In the genomic region with DNA sequence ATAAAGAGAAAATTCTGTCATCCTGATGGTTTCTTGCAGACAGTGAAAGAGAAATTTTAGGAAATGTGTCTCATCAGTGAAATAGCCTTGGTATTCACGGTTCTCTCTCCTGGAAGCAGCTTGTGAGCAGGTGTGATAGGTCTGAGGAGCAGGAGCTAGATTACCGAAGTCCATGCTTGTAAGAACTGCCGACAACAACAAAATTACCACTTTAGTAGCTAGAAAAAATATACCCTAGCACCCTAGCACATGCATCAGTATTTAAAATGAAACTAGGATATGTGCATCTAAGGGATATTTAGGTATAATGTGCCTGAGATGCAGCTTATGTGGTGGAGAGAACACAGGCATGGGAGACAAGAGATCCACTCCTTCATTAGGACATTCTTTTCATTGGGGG, we compare ENCODE assay signal across 8 cellular contexts.
"Had no signal": no experiment of that assay in that cellular context is flagged by ENCODE, and none has a peak within 500 bp of the region (broad histone marks: within the 10 kb centered on the region; RNA-seq: fewer than 3 reads in every experiment).

No MANE protein-coding gene starts in this region.

- H3K4me1 ChIP-seq: HAP-1 had no signal

- H3K9ac ChIP-seq: GM23248 had no signal

- H3K9me3 ChIP-seq: HAP-1 had no signal

- DNase-seq: GM23248, GOT3, H7, HFFc6, KG1 had no signal

- H2AFZ ChIP-seq: GM23248 had no signal

- H3K27ac ChIP-seq: GM23248, HL-60 had no signal

- ATAC-seq: HCT116 had no signal

- H3K4me3 ChIP-seq: GM23248, HAP-1 had no signal

- H3K36me3 ChIP-seq: HAP-1 had no signal
